Comparison of ENCODE assay signal across 1 cellular context in genomic region chr10:78290131-78290750, GRCh38.
TF ChIP-seq lines count a peak whose summit lies in the region.

No MANE protein-coding gene starts in this region.

TF ChIP-seq in H1, 55 proteins besides CTCF, POLR2A, EP300 and RAD21 (continued from another document):
- TF ChIP-seq TEAD4 (IDR thresholded peaks at IDR 0.05; ENCODE audit: low read depth, low read length): no peak
- TF ChIP-seq JUND (IDR thresholded peaks at IDR 0.05; ENCODE audit: low read length): no peak
- no peak for TF ChIP-seq ATF3 (IDR thresholded peaks at IDR 0.05; ENCODE audit: insufficient read depth, low read depth, low read length)
- no peak for TF ChIP-seq USF2 (IDR thresholded peaks at IDR 0.05; ENCODE audit: low read length)
- no peak for TF ChIP-seq RXRA (IDR thresholded peaks at IDR 0.05; ENCODE audit: insufficient read depth, low read depth, low read length)
- no peak for TF ChIP-seq EZH2 (IDR thresholded peaks at IDR 0.05; ENCODE audit: low read depth, low read length, severe bottlenecking)
- TF ChIP-seq SP2 (IDR thresholded peaks at IDR 0.05; ENCODE audit: low read length): no peak
- no peak for TF ChIP-seq CHD2 (IDR thresholded peaks at IDR 0.05; ENCODE audit: low read length)
